Comparison of ENCODE assay signal across 1 cellular context in genomic region chr4:159111417-159111816, GRCh38.
TF ChIP-seq lines count a peak whose summit lies in the region.

No MANE protein-coding gene starts in this region.

TF ChIP-seq in GM23338, 12 proteins besides CTCF, POLR2A, EP300 and RAD21 (continued from another document):
- TF ChIP-seq, protein P1, sequence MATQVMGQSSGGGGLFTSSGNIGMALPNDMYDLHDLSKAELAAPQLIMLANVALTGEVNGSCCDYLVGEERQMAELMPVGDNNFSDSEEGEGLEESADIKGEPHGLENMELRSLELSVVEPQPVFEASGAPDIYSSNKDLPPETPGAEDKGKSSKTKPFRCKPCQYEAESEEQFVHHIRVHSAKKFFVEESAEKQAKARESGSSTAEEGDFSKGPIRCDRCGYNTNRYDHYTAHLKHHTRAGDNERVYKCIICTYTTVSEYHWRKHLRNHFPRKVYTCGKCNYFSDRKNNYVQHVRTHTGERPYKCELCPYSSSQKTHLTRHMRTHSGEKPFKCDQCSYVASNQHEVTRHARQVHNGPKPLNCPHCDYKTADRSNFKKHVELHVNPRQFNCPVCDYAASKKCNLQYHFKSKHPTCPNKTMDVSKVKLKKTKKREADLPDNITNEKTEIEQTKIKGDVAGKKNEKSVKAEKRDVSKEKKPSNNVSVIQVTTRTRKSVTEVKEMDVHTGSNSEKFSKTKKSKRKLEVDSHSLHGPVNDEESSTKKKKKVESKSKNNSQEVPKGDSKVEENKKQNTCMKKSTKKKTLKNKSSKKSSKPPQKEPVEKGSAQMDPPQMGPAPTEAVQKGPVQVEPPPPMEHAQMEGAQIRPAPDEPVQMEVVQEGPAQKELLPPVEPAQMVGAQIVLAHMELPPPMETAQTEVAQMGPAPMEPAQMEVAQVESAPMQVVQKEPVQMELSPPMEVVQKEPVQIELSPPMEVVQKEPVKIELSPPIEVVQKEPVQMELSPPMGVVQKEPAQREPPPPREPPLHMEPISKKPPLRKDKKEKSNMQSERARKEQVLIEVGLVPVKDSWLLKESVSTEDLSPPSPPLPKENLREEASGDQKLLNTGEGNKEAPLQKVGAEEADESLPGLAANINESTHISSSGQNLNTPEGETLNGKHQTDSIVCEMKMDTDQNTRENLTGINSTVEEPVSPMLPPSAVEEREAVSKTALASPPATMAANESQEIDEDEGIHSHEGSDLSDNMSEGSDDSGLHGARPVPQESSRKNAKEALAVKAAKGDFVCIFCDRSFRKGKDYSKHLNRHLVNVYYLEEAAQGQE (IDR thresholded peaks at IDR 0.05; ENCODE audit: unreplicated experiment): no peak
- TF ChIP-seq EZH2 (IDR thresholded peaks at IDR 0.05; ENCODE audit: low read depth, unreplicated experiment) (no peak), CREB1 (CRISPR knock-in tag; IDR thresholded peaks at IDR 0.05; ENCODE audit: low read depth) (no peak), EZH2phosphoT487 (IDR thresholded peaks at IDR 0.05; ENCODE audit: unreplicated experiment) (no peak), ZNF114 (CRISPR knock-in tag; IDR thresholded peaks at IDR 0.05) (no peak), ETS1 (IDR thresholded peaks at IDR 0.05) (no peak), STAT1 (IDR thresholded peaks at IDR 0.05; ENCODE audit: unreplicated experiment) (no peak)
